Comparison of ENCODE assay signal across 19 cellular contexts in genomic region chr3:13496879-13497278, GRCh38. TPM values are rescaled to one million over a fixed set of nuclear protein-coding genes. Genes with fewer than 3 reads are reported as not detected.
DNase-seq lines count a peak whose midpoint lies in the region; TF ChIP-seq lines count a peak whose summit lies in the region.
"Had no signal": no experiment of that assay in that cellular context is flagged by ENCODE, and none has a peak within 500 bp of the region (broad histone marks: within the 10 kb centered on the region; RNA-seq: fewer than 3 reads in every experiment).

No MANE protein-coding gene starts in this region.

- in situ Hi-C loops in mammary epithelial cell (cut with MboI; ENCODE audit: low sequenced_read_pairs in 2 of 2): loop anchor here (5.0 to 10.0 kb wide), 3 partner anchors 150 to 402 kb away; partner anchors contain the start of gene WNT7A (in 1 of the 2)

- DNase-seq in MCF 10A (ENCODE audit: unreplicated experiment) (no peak), mammary epithelial cell (no peak), neuronal stem cell (ENCODE audit: low spot score) (no peak), thyroid gland (no peak), iPS-NIHi7 (ENCODE audit: extremely low spot score) (no peak)
- no peak for DNase-seq in effector CD4-positive, alpha-beta T cell
- no peak for DNase-seq in activated CD4-positive, alpha-beta T cell treated with anti-CD3 and anti-CD28 coated beads, Interleukin-2, amount 50 U/mL, for 4 hours
- DNase-seq: 8988T, SHP77 treated with DMSO at 0.1 percent for 48 hours had no signal

- POLR2A ChIA-PET in MCF 10A (lab: Yijun Ruan, JAX): interaction anchor here (0.9 to 2.8 kb wide), 3 partner anchors 151 to 154 kb away, joined by 3 to 13 read pairs (median 12); no protein-coding TSS in a partner anchor

- H3K27ac ChIP-seq in mammary epithelial cell (ENCODE audit: insufficient read depth, low read depth, low read length) (no peak overlapping the region), cingulate gyrus (ENCODE audit: low read depth, low read length) (peak overlapping the region; percentile 97), neuronal stem cell (replicated peaks; ENCODE audit: low read length) (no peak overlapping the region), thyroid gland (peak overlapping the region in 2 of 3 donors; percentile 60 to 61)
- H3K27ac ChIP-seq: body of pancreas, hepatocyte, PC-9, spleen had no signal

- 83% methylated on average over 4 of the region's 6 CpGs for WGBS in mammary epithelial cell (ENCODE audit: low coverage, missing lambda C conversion rate)
- no CpG with 5 or more reads among the region's 6 CpGs for WGBS in neuronal stem cell (ENCODE audit: extremely low coverage in 2 of 2, insufficient read length in 2 of 2, insufficient replicate concordance in 1 of 2), 2 donors
- 68 to 71% methylated on average over 6 of the region's 6 CpGs for WGBS in thyroid gland, 2 donors

- H3K27ac Mint-ChIP-seq in MCF 10A (ENCODE audit: low read depth, unreplicated experiment): peak overlapping the region; percentile 19
- H3K27ac Mint-ChIP-seq: activated CD4-positive, alpha-beta T cell treated with anti-CD3 and anti-CD28 coated beads, Interleukin-2, amount 10 ng/mL, durations not matched to agents 24 days and 14 days; activated naive CD8-positive, alpha-beta T cell treated with anti-CD3 and anti-CD28 coated beads, Interleukin-2, amount 50 U/mL, for 24 hours; naive thymus-derived CD4-positive, alpha-beta T cell had no signal

- dilution Hi-C loops in mammary epithelial cell (cut with HindIII; ENCODE audit: low sequenced_read_pairs): no loop called here

- BruUV-seq in MCF 10A (replicated peaks; lab: Mats Ljungman, UMichigan) (no TSS peak), mammary epithelial cell (replicated peaks; lab: Mats Ljungman, UMichigan) (no TSS peak)

- no peaks in the 10 kb centered on the region for H3K9me3 Mint-ChIP-seq in MCF 10A (ENCODE audit: unreplicated experiment)
- H3K9me3 Mint-ChIP-seq: activated CD4-positive, alpha-beta T cell treated with anti-CD3 and anti-CD28 coated beads, Interleukin-2, amount 10 ng/mL, durations not matched to agents 24 days and 14 days; activated naive CD8-positive, alpha-beta T cell treated with anti-CD3 and anti-CD28 coated beads, Interleukin-2, amount 50 U/mL, for 24 hours; activated T-cell treated with anti-CD3 and anti-CD28 coated beads, Interleukin-2, amount 50 U/mL, for 4 hours; naive thymus-derived CD4-positive, alpha-beta T cell had no signal

- no peaks in the 10 kb centered on the region for H3K27me3 ChIP-seq in mammary epithelial cell (ENCODE audit: insufficient read depth, low read length)
- H3K27me3 ChIP-seq in neuronal stem cell (ENCODE audit: control insufficient read depth in 3 of 3, insufficient read depth in 3 of 3, low read depth in 1 of 3, low read length in 3 of 3): no peaks in the 10 kb centered on the region
- H3K27me3 ChIP-seq in thyroid gland: no peaks in the 10 kb centered on the region
- H3K27me3 ChIP-seq: body of pancreas, hepatocyte, spleen had no signal

- H3K4me1 Mint-ChIP-seq in MCF 10A (ENCODE audit: insufficient read depth, unreplicated experiment): peaks cover 14% of the 10 kb centered on the region

- H3K27me3 Mint-ChIP-seq in MCF 10A (ENCODE audit: insufficient read depth, unreplicated experiment): no peaks in the 10 kb centered on the region
- H3K27me3 Mint-ChIP-seq: activated CD4-positive, alpha-beta T cell treated with anti-CD3 and anti-CD28 coated beads, Interleukin-2, amount 10 ng/mL, durations not matched to agents 24 days and 14 days; activated naive CD8-positive, alpha-beta T cell treated with anti-CD3 and anti-CD28 coated beads, Interleukin-2, amount 50 U/mL, for 24 hours; naive thymus-derived CD4-positive, alpha-beta T cell had no signal

- no peak overlapping the region for H2BK15ac ChIP-seq in neuronal stem cell (ENCODE audit: low read length)

- no peak overlapping the region for H4K8ac ChIP-seq in neuronal stem cell (ENCODE audit: low read depth, low read length)

- H3K18ac ChIP-seq in neuronal stem cell (ENCODE audit: low read length): no peak overlapping the region

- H3K4ac ChIP-seq in neuronal stem cell (ENCODE audit: low read length): no peak overlapping the region

- H4K91ac ChIP-seq in neuronal stem cell (ENCODE audit: low read depth, low read length, poor library complexity): no peak overlapping the region

- H4K20me1 ChIP-seq in mammary epithelial cell (ENCODE audit: insufficient read depth, low read length): no peaks in the 10 kb centered on the region

- H2AFZ ChIP-seq in mammary epithelial cell (ENCODE audit: low read depth, low read length) (no peak overlapping the region), neuronal stem cell (ENCODE audit: low read length) (peak overlapping the region; percentile 45)
- H2AFZ ChIP-seq: hepatocyte, PC-9 had no signal

- no peak overlapping the region for H2BK12ac ChIP-seq in neuronal stem cell (ENCODE audit: low read length)

- no peaks in the 10 kb centered on the region for H3K79me2 ChIP-seq in mammary epithelial cell (ENCODE audit: insufficient read depth, low read length)
- H3K79me2 ChIP-seq: hepatocyte had no signal

- no peak overlapping the region for H3K4me3 Mint-ChIP-seq in MCF 10A (ENCODE audit: unreplicated experiment)
- H3K4me3 Mint-ChIP-seq: activated CD4-positive, alpha-beta T cell treated with anti-CD3 and anti-CD28 coated beads, Interleukin-2, amount 10 ng/mL, durations not matched to agents 24 days and 14 days; activated naive CD8-positive, alpha-beta T cell treated with anti-CD3 and anti-CD28 coated beads, Interleukin-2, amount 50 U/mL, for 24 hours; activated T-cell treated with anti-CD3 and anti-CD28 coated beads, Interleukin-2, amount 50 U/mL, for 4 hours; naive thymus-derived CD4-positive, alpha-beta T cell had no signal

- no peak overlapping the region for H3K14ac ChIP-seq in neuronal stem cell (ENCODE audit: low read length)

- no peak overlapping the region for H2BK5ac ChIP-seq in neuronal stem cell (ENCODE audit: low read length)

- no peaks in the 10 kb centered on the region for H3K36me3 Mint-ChIP-seq in MCF 10A (ENCODE audit: insufficient read depth, unreplicated experiment)

- H3K4me3 ChIP-seq in mammary epithelial cell (replicated peaks in 1 of 3; ENCODE audit: insufficient read depth in 1 of 3, low read depth in 2 of 3, low read length in 3 of 3) (no peak overlapping the region), neuronal stem cell (ENCODE audit: low read length in 2 of 2) (no peak overlapping the region), thyroid gland (replicated peaks in 1 of 3) (no peak overlapping the region)
- H3K4me3 ChIP-seq: body of pancreas, HAP-1, hepatocyte, PC-9, spleen had no signal

- intact Hi-C loops in MCF 10A (cut with micrococcal nuclease) (loop anchor here (1.0 to 5.0 kb wide), 4 partner anchors 126 to 404 kb away; partner anchors contain the start of gene WNT7A), mammary epithelial cell (cut with micrococcal nuclease) (loop anchor here (1.0 to 10.0 kb wide), 5 partner anchors 78 to 405 kb away; partner anchors contain the start of gene WNT7A), thyroid gland (cut with DNase I) (no loop called here)

- TF ChIP-seq CTCF in MCF 10A (IDR thresholded peaks at IDR 0.05; ENCODE audit: unreplicated experiment) (no peak), mammary epithelial cell (conservative IDR thresholded peaks at IDR 0.05 in 1 of 2, IDR thresholded peaks at IDR 0.05 in 1 of 2; ENCODE audit: extremely low read depth in 1 of 2, insufficient read depth in 1 of 2, low read depth in 1 of 2, low read length in 2 of 2) (no peak), thyroid gland (IDR thresholded peaks at IDR 0.05) (no peak)

- H3K4me1 ChIP-seq in mammary epithelial cell (ENCODE audit: insufficient read depth, low read length): no peaks in the 10 kb centered on the region
- H3K4me1 ChIP-seq in neuronal stem cell (ENCODE audit: control insufficient read depth in 2 of 2, insufficient read depth in 1 of 2, low read depth in 1 of 2, low read length in 2 of 2): peaks cover 4 to 6% of the 10 kb centered on the region in 2 donors
- H3K4me1 ChIP-seq in thyroid gland: peaks cover 4 to 10% of the 10 kb centered on the region in 2 donors
- H3K4me1 ChIP-seq: HAP-1 had no signal

- H3K9ac ChIP-seq in mammary epithelial cell (ENCODE audit: insufficient read depth, low read length) (no peak overlapping the region), neuronal stem cell (ENCODE audit: low read depth, low read length, poor library complexity) (no peak overlapping the region)

- no peaks in the 10 kb centered on the region for H3K79me1 ChIP-seq in neuronal stem cell (ENCODE audit: low read depth, low read length)

- CTCF ChIA-PET in MCF 10A (lab: Yijun Ruan, JAX): interaction anchor here (0.5 to 8.9 kb wide), 22 partner anchors 8 to 1609 kb away, joined by 3 to 362 read pairs (median 5); partner anchors contain the start of gene HDAC11
- CTCF ChIA-PET in mammary epithelial cell (lab: Charles Lee; ENCODE audit: low non-redundant PET): interaction anchor here (2.2 kb wide), 1 partner anchor 152 kb away, joined by 34 read pairs; no protein-coding TSS in a partner anchor

- H3K4me2 ChIP-seq in mammary epithelial cell (ENCODE audit: insufficient read depth, low read depth, low read length) (no peak overlapping the region), neuronal stem cell (ENCODE audit: insufficient read depth, low read length, poor library complexity, severe bottlenecking) (no peak overlapping the region)
- H3K4me2 ChIP-seq: hepatocyte, PC-9 had no signal

- no peaks in the 10 kb centered on the region for H3K9me3 ChIP-seq in mammary epithelial cell (replicated peaks; ENCODE audit: insufficient read depth, low read length)
- no peaks in the 10 kb centered on the region for H3K9me3 ChIP-seq in neuronal stem cell (replicated peaks in 1 of 2; ENCODE audit: control insufficient read depth in 2 of 2, insufficient read depth in 1 of 2, low read depth in 1 of 2, low read length in 2 of 2)
- no peaks in the 10 kb centered on the region for H3K9me3 ChIP-seq in thyroid gland
- H3K9me3 ChIP-seq: body of pancreas, HAP-1, spleen had no signal

- H3K36me3 ChIP-seq in mammary epithelial cell (ENCODE audit: insufficient read depth, low read length) (no peaks in the 10 kb centered on the region), neuronal stem cell (replicated peaks in 1 of 2; ENCODE audit: control insufficient read depth in 2 of 2, insufficient read depth in 2 of 2, low read length in 2 of 2) (no peaks in the 10 kb centered on the region), thyroid gland (no peaks in the 10 kb centered on the region)
- H3K36me3 ChIP-seq: HAP-1 had no signal

- H3K23ac ChIP-seq in neuronal stem cell (ENCODE audit: low read depth, low read length, poor library complexity): no peak overlapping the region

- no peak overlapping the region for H2AK5ac ChIP-seq in neuronal stem cell (ENCODE audit: low read depth, low read length)

- TF ChIP-seq POLR2A in thyroid gland (IDR thresholded peaks at IDR 0.05): no peak

- H2BK120ac ChIP-seq in neuronal stem cell (ENCODE audit: low read depth, low read length): no peak overlapping the region

RNA-seq across cellular contexts. Expression of gene HDAC11, which starts 16.8 kb away (rescaled TPM):
- 8.7 and 9.3 TPM in 2 replicates for total RNA-seq in MCF 10A (2022)
- 10 to 100 TPM; 17.2 to 17.7 TPM for total RNA-seq in mammary epithelial cell
- 8.5 TPM for polyA plus RNA-seq in mammary epithelial cell
- 7.9 TPM for polyA minus RNA-seq in mammary epithelial cell
- polyA plus RNA-seq in neuronal stem cell (2013, experiment 1 of 2): 7.3 TPM
- 7.6 TPM for polyA plus RNA-seq in neuronal stem cell (2013, experiment 2 of 2)
- total RNA-seq in thyroid gland: 10 to 100 TPM; 18.8 to 47.5 (median 30.8) TPM

RNA-seq across cellular contexts. Expression of gene FBLN2, which starts 52.0 kb away (rescaled TPM):
- total RNA-seq in MCF 10A (2022): not detected in 2 replicates
- total RNA-seq in mammary epithelial cell: 1 to 10 TPM in 1 of 2 donors, not detected in 1; 2.2 TPM
- polyA plus RNA-seq in mammary epithelial cell: 0.03 TPM
- polyA minus RNA-seq in mammary epithelial cell: not detected
- 12.1 TPM for polyA plus RNA-seq in neuronal stem cell (2013, experiment 1 of 2)
- 12.3 TPM for polyA plus RNA-seq in neuronal stem cell (2013, experiment 2 of 2)
- total RNA-seq in thyroid gland: 100 to 1,000 TPM in 1 of 4 donors, 10 to 100 TPM in 3; 75.7 to 159 (median 89.8) TPM
- total RNA-seq: activated CD4-positive, alpha-beta T cell treated with anti-CD3 and anti-CD28 coated beads, Interleukin-2, amount 10 ng/mL, durations not matched to agents 24 days and 14 days had no signal
- polyA plus RNA-seq: naive thymus-derived CD4-positive, alpha-beta T cell had no signal

Comparison
In these comparisons a context has a peak if more than half of its experiments do, and no peak if none do; other contexts are left out.
1. H3K27ac ChIP-seq: peak in cingulate gyrus (single experiment) and thyroid gland (2 of 3); none in mammary epithelial cell (single experiment) and neuronal stem cell (single experiment).
2. RNA of gene FBLN2, which starts 52.0 kb away (total RNA-seq): 75.7 to 159 TPM in thyroid gland; 2.2 TPM in mammary epithelial cell and not detected in MCF 10A; every median in the first group is over 10 times any median in the second.